In genomic region chr13:28137556-28137955, GRCh38 we compare ENCODE assay signal across 8 cellular contexts. TPM values are rescaled to one million over a fixed set of nuclear protein-coding genes. Genes with fewer than 3 reads are reported as not detected.
DNase-seq lines count a peak whose midpoint lies in the region; ATAC-seq and TF ChIP-seq lines count a peak whose summit lies in the region.

No MANE protein-coding gene starts in this region.

- H3K9ac ChIP-seq in HUES64 (ENCODE audit: low read depth, low read length) (peak overlapping the region; percentile 94), adipocyte (ENCODE audit: low read length) (peak overlapping the region; percentile 96)

- peak overlapping the region; percentile 95 for H3K27ac ChIP-seq in cardiac muscle cell
- H3K27ac ChIP-seq in HUES64 (ENCODE audit: low read depth, low read length), result peak overlapping the region; percentile 99

- no peak for TF ChIP-seq CTCF in cardiac muscle cell (IDR thresholded peaks at IDR 0.05; ENCODE audit: low read depth, low read length)

- intact Hi-C loops in left ventricle myocardium superior (cut with micrococcal nuclease), result no loop called here

- DNase-seq in cardiac muscle cell (ENCODE audit: low read depth in 1 of 2, low spot score in 1 of 2), result peak in 1 of 2 donors; percentile 21
- no peak for DNase-seq in left ventricle myocardium superior
- DNase-seq in adipocyte (ENCODE audit: low read depth), result peak; percentile 43
- DNase-seq in inferior parietal cortex (ENCODE audit: extremely low spot score), result peak; percentile 43
- DNase-seq in superior temporal gyrus (ENCODE audit: extremely low spot score), result peak; percentile 60
- no peak for DNase-seq in cortex of kidney (lab: John Stamatoyannopoulos, UW)
- DNase-seq in RKO (ENCODE audit: low spot score), result no peak

- H3K27me3 ChIP-seq in cardiac muscle cell, result no peaks in the 10 kb centered on the region
- H3K27me3 ChIP-seq in HUES64 (ENCODE audit: insufficient read depth, low read length), result no peaks in the 10 kb centered on the region
- no peaks in the 10 kb centered on the region for H3K27me3 ChIP-seq in adipocyte (replicated peaks; ENCODE audit: control insufficient read depth, insufficient read depth, low read length)

- peak overlapping the region; percentile 98 for H3K4me3 ChIP-seq in cardiac muscle cell
- H3K4me3 ChIP-seq in HUES64 (ENCODE audit: low read length), result peak overlapping the region; percentile 77
- H3K4me3 ChIP-seq in adipocyte (ENCODE audit: low read length), result peak overlapping the region; percentile 100

- H3K9me3 ChIP-seq in cardiac muscle cell (ENCODE audit: low read depth) (no peaks in the 10 kb centered on the region), HUES64 (ENCODE audit: insufficient read depth, low read depth, low read length) (no peaks in the 10 kb centered on the region), adipocyte (ENCODE audit: control insufficient read depth, low read length) (no peaks in the 10 kb centered on the region)

- whole genome bisulfite sequencing in HUES64, result 2% methylated on average over 6 of the region's 11 CpGs

- H3K4me1 ChIP-seq in cardiac muscle cell (ENCODE audit: low read depth) (peaks cover under 1% of the 10 kb centered on the region), HUES64 (ENCODE audit: insufficient read depth, low read length) (peaks cover 17% of the 10 kb centered on the region), adipocyte (ENCODE audit: control insufficient read depth, insufficient read depth, low read length) (peaks cover 21% of the 10 kb centered on the region)

- H3K36me3 ChIP-seq in cardiac muscle cell (no peaks in the 10 kb centered on the region), HUES64 (ENCODE audit: insufficient read depth, low read length) (no peaks in the 10 kb centered on the region), adipocyte (ENCODE audit: control insufficient read depth, insufficient read depth, low read length, severe bottlenecking) (no peaks in the 10 kb centered on the region)

- ATAC-seq in left ventricle myocardium superior, result no peak

RNA-seq across cellular contexts. Expression of gene PAN3, which starts 0.8 kb away (rescaled TPM):
- total RNA-seq in cardiac muscle cell, result 13.9 and 25.1 TPM in 2 replicates
- 7.8 and 8.6 TPM in 2 replicates for polyA plus RNA-seq in cardiac muscle cell
- 9.7 TPM for total RNA-seq in left ventricle myocardium superior
- polyA plus RNA-seq in HUES64 (2013, experiment 1 of 2), result 17.2 TPM
- polyA plus RNA-seq in HUES64 (2013, experiment 2 of 2), result 16.7 TPM

RNA-seq across cellular contexts. Expression of gene FLT3, which starts 37.2 kb away (rescaled TPM):
- 0.06 TPM in 1 of 2 replicates, not detected in the other for total RNA-seq in cardiac muscle cell
- polyA plus RNA-seq in cardiac muscle cell, result not detected in 2 replicates
- 0.07 TPM for total RNA-seq in left ventricle myocardium superior
- polyA plus RNA-seq in HUES64 (2013, experiment 1 of 2), result 0.35 TPM
- polyA plus RNA-seq in HUES64 (2013, experiment 2 of 2), result 0.13 TPM

Comparison
In these comparisons a context has a peak if more than half of its experiments do, and no peak if none do; other contexts are left out.
1. DNase-seq: peak in adipocyte (single experiment), inferior parietal cortex (single experiment) and superior temporal gyrus (single experiment); none in left ventricle myocardium superior (single experiment), cortex of kidney (single experiment) and RKO (single experiment).
2. Peak in every context shown above with its lines, with median percentiles within 50 percentile points of each other: H3K4me3 ChIP-seq.